ENCODE assay signal across 15 cellular contexts in genomic region chr18:65523461-65523860, GRCh38.
DNase-seq lines count a peak whose midpoint lies in the region; ATAC-seq and TF ChIP-seq lines count a peak whose summit lies in the region.
"Had no signal": no experiment of that assay in that cellular context is flagged by ENCODE, and none has a peak within 500 bp of the region (broad histone marks: within the 10 kb centered on the region; RNA-seq: fewer than 3 reads in every experiment).

No MANE protein-coding gene starts in this region.

- TF ChIP-seq POLR2A in sigmoid colon (IDR thresholded peaks at IDR 0.05) (no peak), heart left ventricle (IDR thresholded peaks at IDR 0.05) (no peak)

- H3K36me3 Mint-ChIP-seq in GM23338 (ENCODE audit: low read depth), result no peaks in the 10 kb centered on the region
- no peaks in the 10 kb centered on the region for H3K36me3 Mint-ChIP-seq in endothelial cell (ENCODE audit: low read depth, unreplicated experiment)
- peaks cover 29% of the 10 kb centered on the region for H3K36me3 Mint-ChIP-seq in nephron progenitor cell (ENCODE audit: low read depth)
- H3K36me3 Mint-ChIP-seq: CD4-positive, alpha-beta memory T cell had no signal

- DNase-seq in GM23338 (ENCODE audit: low spot score) (peak; percentile 68), NCI-H69 (lab: John Stamatoyannopoulos, UW) (peak; percentile 48), endothelial cell (ENCODE audit: low spot score) (no peak), nephron progenitor cell (no peak), GM19238 (ENCODE audit: insufficient read length, low spot score) (no peak), sigmoid colon (no peak), heart left ventricle (no peak)
- DNase-seq: CD4-positive, alpha-beta memory T cell; KBM-7; MV-4-11; NCI-H1436; NCI-H2081; RPMI8226; T-helper 2 cell had no signal

- no peak overlapping the region for H3K4me2 ChIP-seq in GM23338

- peak; percentile 32 to 34 for TF ChIP-seq CTCF in GM23338 (conservative IDR thresholded peaks at IDR 0.05; ENCODE audit: low read depth in 2 of 2)
- TF ChIP-seq CTCF in endothelial cell (IDR thresholded peaks at IDR 0.05; ENCODE audit: unreplicated experiment), result peak; percentile 33
- TF ChIP-seq CTCF in nephron progenitor cell (IDR thresholded peaks at IDR 0.05), result no peak
- no peak for TF ChIP-seq CTCF in sigmoid colon (IDR thresholded peaks at IDR 0.05)
- no peak for TF ChIP-seq CTCF in heart left ventricle (IDR thresholded peaks at IDR 0.05)

- H3F3A ChIP-seq in GM23338 (replicated peaks; ENCODE audit: low read depth), result no peaks in the 10 kb centered on the region

- no peaks in the 10 kb centered on the region for H4K20me1 ChIP-seq in GM23338 (replicated peaks; ENCODE audit: insufficient read depth)

- no peaks in the 10 kb centered on the region for H3K36me3 ChIP-seq in GM23338 (ENCODE audit: insufficient read depth)
- no peaks in the 10 kb centered on the region for H3K36me3 ChIP-seq in sigmoid colon
- no peaks in the 10 kb centered on the region for H3K36me3 ChIP-seq in heart left ventricle

- H3K27ac ChIP-seq in GM23338 (ENCODE audit: low read depth) (no peak overlapping the region), sigmoid colon (no peak overlapping the region), heart left ventricle (no peak overlapping the region)

- no peaks in the 10 kb centered on the region for H3K79me2 ChIP-seq in GM23338 (replicated peaks; ENCODE audit: insufficient read depth)

- H3K27me3 ChIP-seq in GM23338 (ENCODE audit: insufficient read depth), result no peaks in the 10 kb centered on the region
- no peaks in the 10 kb centered on the region for H3K27me3 ChIP-seq in sigmoid colon
- H3K27me3 ChIP-seq in heart left ventricle, result no peaks in the 10 kb centered on the region

- no peaks in the 10 kb centered on the region for H3K9me2 ChIP-seq in GM23338 (ENCODE audit: insufficient read depth)

- TF ChIP-seq EP300 in sigmoid colon (IDR thresholded peaks at IDR 0.05), result no peak

- H3K4me1 ChIP-seq in GM23338 (ENCODE audit: insufficient read depth) (no peaks in the 10 kb centered on the region), sigmoid colon (no peaks in the 10 kb centered on the region), heart left ventricle (no peaks in the 10 kb centered on the region)

- H3K4me3 Mint-ChIP-seq in GM23338 (no peak overlapping the region), endothelial cell (ENCODE audit: unreplicated experiment) (no peak overlapping the region), nephron progenitor cell (no peak overlapping the region)
- H3K4me3 Mint-ChIP-seq: CD4-positive, alpha-beta memory T cell had no signal

- H3K4me1 Mint-ChIP-seq in GM23338 (0 out of 3 replicates have a peak, but pooled peaks cover 2% of the 10 kb centered on the region), endothelial cell (ENCODE audit: unreplicated experiment) (no peaks in the 10 kb centered on the region), nephron progenitor cell (peaks cover 13% of the 10 kb centered on the region)
- H3K4me1 Mint-ChIP-seq: CD4-positive, alpha-beta memory T cell had no signal

- no peak overlapping the region for H3K4me3 ChIP-seq in GM23338
- no peak overlapping the region for H3K4me3 ChIP-seq in sigmoid colon
- no peak overlapping the region for H3K4me3 ChIP-seq in heart left ventricle

- peak overlapping the region; percentile 64; the same call in 1 of the 2 replicates for H2AFZ ChIP-seq in GM23338

- H3K9me3 ChIP-seq in sigmoid colon, result no peaks in the 10 kb centered on the region
- H3K9me3 ChIP-seq in heart left ventricle, result peaks cover 0 to 14% (median 2%) of the 10 kb centered on the region in 12 donors

- H3K9me3 Mint-ChIP-seq in GM23338 (no peaks in the 10 kb centered on the region), endothelial cell (ENCODE audit: unreplicated experiment) (no peaks in the 10 kb centered on the region), nephron progenitor cell (peaks cover 30% of the 10 kb centered on the region)

- H3K27me3 Mint-ChIP-seq in GM23338 (ENCODE audit: insufficient read depth, low read depth, poor library complexity), result no peaks in the 10 kb centered on the region
- no peaks in the 10 kb centered on the region for H3K27me3 Mint-ChIP-seq in endothelial cell (ENCODE audit: unreplicated experiment)
- H3K27me3 Mint-ChIP-seq in nephron progenitor cell (ENCODE audit: low read depth, poor library complexity), result no peaks in the 10 kb centered on the region
- H3K27me3 Mint-ChIP-seq: CD4-positive, alpha-beta memory T cell had no signal

- intact Hi-C loops in sigmoid colon (cut with DNase I), result no loop called here
- intact Hi-C loops in heart left ventricle (cut with DNase I), result no loop called here

- 88 to 93% methylated on average over 3 of the region's 3 CpGs for WGBS in sigmoid colon, 2 donors
- 87 to 98% (median 94%) methylated on average over 3 of the region's 3 CpGs for WGBS in heart left ventricle, 4 donors

- ATAC-seq in GM23338 (peak; percentile 84), GM18517 (IDR thresholded peaks at IDR 0.05; ENCODE audit: unreplicated experiment) (no peak), heart left ventricle (no peak)

- H3K27ac Mint-ChIP-seq in GM23338, result no peak overlapping the region
- no peak overlapping the region for H3K27ac Mint-ChIP-seq in endothelial cell (ENCODE audit: unreplicated experiment)
- H3K27ac Mint-ChIP-seq in nephron progenitor cell, result peak overlapping the region; percentile 40
- H3K27ac Mint-ChIP-seq: CD4-positive, alpha-beta memory T cell had no signal

TF ChIP-seq in GM23338, 12 proteins besides CTCF, POLR2A, EP300 and RAD21 (continues in another document):
- TF ChIP-seq JUNB (IDR thresholded peaks at IDR 0.05; ENCODE audit: unreplicated experiment) (no peak), ZNF114 (CRISPR knock-in tag; IDR thresholded peaks at IDR 0.05) (no peak), ZNF331 (CRISPR knock-in tag; IDR thresholded peaks at IDR 0.05; ENCODE audit: low read depth) (no peak), ZNF462 (CRISPR knock-in tag; IDR thresholded peaks at IDR 0.05) (no peak)

Comparison
In these comparisons a context has a peak if more than half of its experiments do, and no peak if none do; other contexts are left out.
1. DNase-seq: peak in GM23338 (single experiment) and NCI-H69 (single experiment); none in endothelial cell (single experiment), nephron progenitor cell (single experiment), GM19238 (single experiment), sigmoid colon (single experiment) and heart left ventricle (0 of 5).
2. CTCF ChIP-seq: peak in GM23338 (2 of 2) and endothelial cell (single experiment); none in nephron progenitor cell (single experiment), sigmoid colon (0 of 4) and heart left ventricle (0 of 12).